In the genomic region with DNA sequence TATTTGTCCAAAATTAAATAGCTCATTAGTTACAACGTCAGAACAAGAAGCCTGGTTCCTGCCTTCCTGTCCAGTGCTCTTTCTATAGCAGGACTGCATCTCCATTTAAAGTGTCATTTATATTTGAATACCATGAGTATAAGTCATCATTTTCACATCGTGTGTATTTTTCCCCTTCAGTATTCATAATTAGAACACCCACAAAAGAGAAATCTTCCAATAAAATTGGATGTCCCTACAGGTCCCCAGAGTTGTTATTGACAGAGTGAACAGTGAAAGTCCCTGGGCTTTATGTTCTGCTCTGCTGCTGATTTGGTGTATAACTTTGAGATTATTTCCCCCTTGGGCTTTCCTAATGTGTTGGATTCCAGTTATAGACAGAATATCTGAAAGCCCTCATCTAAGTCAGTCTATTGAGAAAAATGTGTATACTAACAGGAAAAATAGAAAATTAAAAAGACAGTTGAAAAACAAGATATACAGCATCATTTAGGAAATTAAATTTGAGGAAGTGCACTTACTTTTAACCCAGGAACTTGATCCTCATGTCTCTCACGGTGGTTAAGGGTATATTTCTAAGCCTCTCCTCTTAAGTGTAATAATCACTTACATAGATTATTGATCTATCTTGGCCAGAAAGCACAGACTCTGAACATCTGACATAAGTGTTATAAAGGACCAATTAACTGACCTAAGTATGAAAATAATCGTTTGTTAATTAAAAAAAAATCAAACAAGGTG, we compare ENCODE assay signal across 21 cellular contexts. TPM values are rescaled to one million over a fixed set of nuclear protein-coding genes. Genes with fewer than 3 reads are reported as not detected.
DNase-seq lines count a peak whose midpoint lies in the region; ATAC-seq, FAIRE-seq and TF ChIP-seq lines count a peak whose summit lies in the region.
"Had no signal": no experiment of that assay in that cellular context is flagged by ENCODE, and none has a peak within 500 bp of the region (broad histone marks: within the 10 kb centered on the region; RNA-seq: fewer than 3 reads in every experiment).

No MANE protein-coding gene starts in this region.

- H3K27me3 ChIP-seq in HCT116 (ENCODE audit: insufficient read depth, low read length) (no peaks in the 10 kb centered on the region), GM12878 (replicated peaks in 1 of 2; ENCODE audit: control insufficient read depth in 2 of 2, insufficient read depth in 2 of 2, low read length in 1 of 2) (no peaks in the 10 kb centered on the region)
- H3K27me3 ChIP-seq: adrenal gland, brain microvascular endothelial cell, stomach, tibial nerve had no signal

- TF ChIP-seq POLR2A in HCT116 (IDR thresholded peaks at IDR 0.05; ENCODE audit: borderline replicate concordance, extremely low read depth, insufficient read depth, insufficient read length) (no peak), GM12878 (IDR thresholded peaks at IDR 0.05; ENCODE audit: low read depth, low read length) (no peak)

- no peaks in the 10 kb centered on the region for H3K9me2 ChIP-seq in HCT116 (ENCODE audit: insufficient read depth)

- POLR2A ChIA-PET in HCT116 (lab: Charles Lee) = no interaction called here
- POLR2A ChIA-PET in GM12878 (lab: Charles Lee) = no interaction called here

- no peak overlapping the region for H3K27ac Mint-ChIP-seq in activated T-helper 2 cell treated with anti-CD3 and anti-CD28 coated beads, Interferon-gamma antibody, Interleukin-2, Interleukin-4, amounts not matched to agents 10 μg/mL and 5 μg/mL and 100 μg/mL, durations not matched to agents 14 hours and 24 hours and 36 hours

- H3K27ac ChIP-seq in HCT116 (ENCODE audit: low read depth, low read length) = no peak overlapping the region
- H3K27ac ChIP-seq in GM12878 (ENCODE audit: control insufficient read depth, insufficient read depth) = no peak overlapping the region
- H3K27ac ChIP-seq: A549, adrenal gland, brain microvascular endothelial cell, stomach, tibial nerve had no signal

- RAD21 ChIA-PET in HCT116 (lab: Charles Lee; ENCODE audit: low non-redundant PET in 1 of 2, low total read pairs in 2 of 2, uncharacterized antibody in 2 of 2, unreplicated experiment in 2 of 2) (no interaction called here), GM12878 (lab: Charles Lee; ENCODE audit: unreplicated experiment) (no interaction called here)

- H3K4me3 ChIP-seq in HCT116 (replicated peaks in 1 of 2; ENCODE audit: low read depth in 1 of 2, low read length in 2 of 2) (no peak overlapping the region), GM12878 (no peak overlapping the region)
- H3K4me3 ChIP-seq: A549, adrenal gland, HAP-1, smooth muscle cell, stomach, tibial nerve had no signal

- no peak for FAIRE-seq in GM12878 (lab: Jason Lieb, UNC)
- FAIRE-seq: A549, colon, GM18507 had no signal

- in situ Hi-C loops in GM12878 (cut with MboI) = no loop called here

- ATAC-seq in HCT116 (no peak), GM12878 (peak; percentile 48; the same call in 2 of the 3 replicates), HG03196 (IDR thresholded peaks at IDR 0.05; ENCODE audit: unreplicated experiment) (no peak), GM19324 (IDR thresholded peaks at IDR 0.05; ENCODE audit: low FRiP score, unreplicated experiment) (no peak)
- ATAC-seq in stimulated activated naive CD8-positive, alpha-beta T cell treated with anti-CD3 and anti-CD28 coated beads, Interleukin-15, Interleukin-2, amounts not matched to agents 100 U/mL and 50 U/mL, for 24 hours = peak; percentile 52
- ATAC-seq: A549, Right ventricle myocardium inferior had no signal

- H3K4me3 Mint-ChIP-seq in activated T-helper 2 cell treated with anti-CD3 and anti-CD28 coated beads, Interferon-gamma antibody, Interleukin-2, Interleukin-4, amounts not matched to agents 10 μg/mL and 5 μg/mL and 100 μg/mL, durations not matched to agents 14 hours and 24 hours and 36 hours (ENCODE audit: low read depth) = no peak overlapping the region

- TF ChIP-seq RAD21 in HCT116 (IDR thresholded peaks at IDR 0.05; ENCODE audit: low read depth) (no peak), GM12878 (IDR thresholded peaks at IDR 0.05; ENCODE audit: insufficient read depth, low read depth, low read length) (no peak)

- H3K36me3 Mint-ChIP-seq in activated T-helper 2 cell treated with anti-CD3 and anti-CD28 coated beads, Interferon-gamma antibody, Interleukin-2, Interleukin-4, amounts not matched to agents 10 μg/mL and 5 μg/mL and 100 μg/mL, durations not matched to agents 14 hours and 24 hours and 36 hours (ENCODE audit: low read depth) = no peaks in the 10 kb centered on the region

- H3K27me3 Mint-ChIP-seq in activated T-helper 2 cell treated with anti-CD3 and anti-CD28 coated beads, Interferon-gamma antibody, Interleukin-2, Interleukin-4, amounts not matched to agents 10 μg/mL and 5 μg/mL and 100 μg/mL, durations not matched to agents 14 hours and 24 hours and 36 hours (ENCODE audit: low read depth) = peaks cover 5% of the 10 kb centered on the region

- H2AFZ ChIP-seq in HCT116 (ENCODE audit: low read depth, low read length, poor library complexity, severe bottlenecking) = peak overlapping the region; percentile 4
- H2AFZ ChIP-seq in GM12878 (ENCODE audit: control insufficient read depth, low read depth, low read length) = no peak overlapping the region; the same call in 1 of the 2 replicates

- SMC1A ChIA-PET in GM12878 (lab: Charles Lee; ENCODE audit: uncharacterized antibody, unreplicated experiment) = interaction anchor here (0.5 kb wide), 1 partner anchor 377 kb away, joined by 3 read pairs; no protein-coding TSS in a partner anchor

- H4K20me1 ChIP-seq in HCT116 (ENCODE audit: insufficient read depth) (no peaks in the 10 kb centered on the region), GM12878 (ENCODE audit: control insufficient read depth, insufficient read depth) (no peaks in the 10 kb centered on the region)

- H3K36me3 ChIP-seq in HCT116 (ENCODE audit: control insufficient read depth in 1 of 2, insufficient read depth in 2 of 2, low read length in 2 of 2) (no peaks in the 10 kb centered on the region), GM12878 (ENCODE audit: control insufficient read depth in 2 of 2, insufficient read depth in 2 of 2, low read length in 1 of 2) (no peaks in the 10 kb centered on the region)
- H3K36me3 ChIP-seq: adrenal gland, brain microvascular endothelial cell, HAP-1, stomach, tibial nerve had no signal

- H3K4me2 ChIP-seq in HCT116 (ENCODE audit: low read length) = 0 out of 2 replicates have a peak overlapping the region, but pooled peaks have one; percentile 5
- H3K4me2 ChIP-seq in GM12878 (ENCODE audit: control insufficient read depth, insufficient read depth) = no peak overlapping the region
- H3K4me2 ChIP-seq: A549, smooth muscle cell had no signal

- intact Hi-C loops in HCT116 (cut with micrococcal nuclease) = no loop called here
- intact Hi-C loops in GM12878 (cut with micrococcal nuclease; ENCODE audit: unreplicated experiment) = no loop called here
- intact Hi-C loops in activated T-helper 2 cell treated with anti-CD3 and anti-CD28 coated beads, Interferon-gamma antibody, Interleukin-2, Interleukin-4, amounts not matched to agents 10 μg/mL and 5 μg/mL and 100 μg/mL, durations not matched to agents 14 hours and 24 hours and 36 hours (cut with micrococcal nuclease) = no loop called here

- CTCF ChIA-PET in HCT116 (lab: Charles Lee) = no interaction called here
- CTCF ChIA-PET in GM12878 (lab: Yijun Ruan, JAX) = interaction anchor here (1.0 kb wide), 1 partner anchor 14 kb away, joined by 3 read pairs; no protein-coding TSS in a partner anchor

- no peaks in the 10 kb centered on the region for H3K9me3 ChIP-seq in HCT116 (ENCODE audit: control insufficient read depth in 1 of 2, insufficient read depth in 1 of 2, low read depth in 1 of 2, low read length in 2 of 2)
- H3K9me3 ChIP-seq in GM12878 (replicated peaks; ENCODE audit: control insufficient read depth, insufficient read depth, low read length) = no peaks in the 10 kb centered on the region
- H3K9me3 ChIP-seq: A549, adrenal gland, Caco-2, HAP-1, stomach, tibial nerve had no signal

- under 1% methylated on average over 4 of the region's 4 CpGs for WGBS in GM12878 (ENCODE audit: insufficient coverage, insufficient replicate concordance, low lambda C conversion rate, missing lambda C conversion rate)

- H3K4me1 ChIP-seq in HCT116 (ENCODE audit: control insufficient read depth in 1 of 2, insufficient read depth in 2 of 2, low read length in 2 of 2) = peaks cover 9 to 18% of the 10 kb centered on the region in 2 experiments
- no peaks in the 10 kb centered on the region for H3K4me1 ChIP-seq in GM12878 (ENCODE audit: control insufficient read depth, insufficient read depth, low read length)
- H3K4me1 ChIP-seq: A549, adrenal gland, Caco-2, HAP-1, tibial nerve had no signal

- no peak for TF ChIP-seq CTCF in HCT116 (IDR thresholded peaks at IDR 0.05 in 2 of 3, conservative IDR thresholded peaks at IDR 0.05 in 1 of 3; ENCODE audit: borderline replicate concordance in 1 of 3, insufficient read depth in 1 of 3, low read depth in 2 of 3, low read length in 2 of 3)
- TF ChIP-seq CTCF in GM12878 (IDR thresholded peaks at IDR 0.05 in 2 of 3, conservative IDR thresholded peaks at IDR 0.05 in 1 of 3; ENCODE audit: control insufficient read depth in 2 of 3, extremely low read depth in 1 of 3, insufficient read depth in 1 of 3, low read depth in 3 of 3, low read length in 3 of 3) = no peak

- peak; percentile 12 for DNase-seq in NOMO-1 treated with DMSO at 0.1 percent for 48 hours (lab: John Stamatoyannopoulos, UW; ENCODE audit: unreplicated experiment)
- DNase-seq in NOMO-1 treated with dmso at 0.1 percent for 144 hours (lab: John Stamatoyannopoulos, UW; ENCODE audit: unreplicated experiment) = no peak
- no peak for DNase-seq in HCT116 (ENCODE audit: low read depth, low spot score)
- no peak for DNase-seq in GM12878 (ENCODE audit: low read depth, low spot score)
- no peak for DNase-seq in stimulated activated naive CD8-positive, alpha-beta T cell treated with anti-CD3 and anti-CD28 coated beads, Interleukin-15, Interleukin-2, amounts not matched to agents 100 U/mL and 50 U/mL, for 24 hours
- no peak for DNase-seq in activated T-helper 2 cell treated with anti-CD3 and anti-CD28 coated beads, Interferon-gamma antibody, Interleukin-2, Interleukin-4, amounts not matched to agents 10 μg/mL and 5 μg/mL and 100 μg/mL, durations not matched to agents 14 hours and 24 hours and 36 hours (ENCODE audit: low spot score)
- DNase-seq: adrenal gland, brain microvascular endothelial cell, Caco-2, IMR-90, NCI-H510A treated with DMSO at 0.1 percent for 48 hours, stomach had no signal

- no peaks in the 10 kb centered on the region for H3K79me2 ChIP-seq in HCT116 (ENCODE audit: insufficient read depth, low read length)
- no peaks in the 10 kb centered on the region for H3K79me2 ChIP-seq in GM12878 (ENCODE audit: control insufficient read depth, insufficient read depth, low read length)

- no peak for TF ChIP-seq EP300 in GM12878 (IDR thresholded peaks at IDR 0.05; ENCODE audit: borderline replicate concordance in 1 of 2, control insufficient read depth in 1 of 2, low read depth in 2 of 2, low read length in 2 of 2)

- no peaks in the 10 kb centered on the region for H3K9me3 Mint-ChIP-seq in activated T-helper 2 cell treated with anti-CD3 and anti-CD28 coated beads, Interferon-gamma antibody, Interleukin-2, Interleukin-4, amounts not matched to agents 10 μg/mL and 5 μg/mL and 100 μg/mL, durations not matched to agents 14 hours and 24 hours and 36 hours

- BruUV-seq in HCT116 (replicated peaks; lab: Mats Ljungman, UMichigan) = no TSS peak
- no TSS peak for BruUV-seq in GM12878 (replicated peaks; lab: Mats Ljungman, UMichigan)

- H3K4me1 Mint-ChIP-seq in activated T-helper 2 cell treated with anti-CD3 and anti-CD28 coated beads, Interferon-gamma antibody, Interleukin-2, Interleukin-4, amounts not matched to agents 10 μg/mL and 5 μg/mL and 100 μg/mL, durations not matched to agents 14 hours and 24 hours and 36 hours (ENCODE audit: low read depth) = peaks cover 5% of the 10 kb centered on the region

- H3K9ac ChIP-seq in HCT116 (ENCODE audit: low read length) = no peak overlapping the region
- no peak overlapping the region for H3K9ac ChIP-seq in GM12878 (ENCODE audit: control insufficient read depth, insufficient read depth, low read length)

RNA-seq across cellular contexts. Expression of a gene that starts 15.2 kb away (rescaled TPM):
- total RNA-seq in HCT116 (2021; ENCODE audit: unreplicated experiment) = 34.3 TPM
- 18.2 and 18.7 TPM in 2 replicates for polyA plus RNA-seq in HCT116 (2012)
- 240 and 257 TPM in 2 replicates for total RNA-seq in GM12878 (2013; cell fraction: nucleolus; rRNA removed)
- total RNA-seq in GM12878 (2014; rRNA removed) = 37.6 and 38.9 TPM in 2 replicates
- 31.8 and 39.8 TPM in 2 replicates for total RNA-seq in GM12878 (2014; rRNA removed; fragmentation: Illumina TruSeq; extraction: Trizol)
- total RNA-seq in GM12878 (2021) = 26.0 and 30.7 TPM in 2 replicates
- 17.0 TPM for polyA plus RNA-seq in GM12878 (2011; ENCODE audit: low read depth)
- 46.8 and 52.3 TPM in 2 replicates for polyA plus RNA-seq in GM12878 (2011; rRNA removed)
- polyA plus RNA-seq in GM12878 (2011; cell fraction: cytosol; rRNA removed) = 13.8 and 16.8 TPM in 2 replicates
- 87.9 and 113 TPM in 2 replicates for polyA plus RNA-seq in GM12878 (2011; cell fraction: nucleus; rRNA removed)
- polyA plus RNA-seq in GM12878 (2012) = 21.2 and 23.1 TPM in 2 replicates
- polyA plus RNA-seq in GM12878 (2014; fragmentation: Illumina TruSeq; extraction: Trizol) = 30.0 and 42.1 TPM in 2 replicates
- polyA plus RNA-seq in GM12878 (2014; fragmentation: Nextera tagmentation; extraction: Ambion mirVana) = 10 to 100 TPM; 11.3 to 12.9 TPM
- polyA plus RNA-seq in GM12878 (2014; rRNA removed) = 23.5 and 27.9 TPM in 2 replicates
- polyA plus RNA-seq in GM12878 (2016; fragmentation: Nextera tagmentation; extraction: Ambion mirVana) = 10 to 100 TPM; 20.0 to 22.4 TPM
- 45.3 and 50.5 TPM in 2 replicates for polyA minus RNA-seq in GM12878 (2011; rRNA and poly(A)+ RNA removed)
- 9.8 and 13.4 TPM in 2 replicates for polyA minus RNA-seq in GM12878 (2011; cell fraction: cytosol; rRNA and poly(A)+ RNA removed)
- polyA minus RNA-seq in GM12878 (2011; cell fraction: nucleus; rRNA and poly(A)+ RNA removed) = 63.3 and 81.1 TPM in 2 replicates
- total RNA-seq in activated T-helper 2 cell treated with anti-CD3 and anti-CD28 coated beads, Interferon-gamma antibody, Interleukin-2, Interleukin-4, amounts not matched to agents 10 μg/mL and 5 μg/mL and 100 μg/mL, durations not matched to agents 14 hours and 24 hours and 36 hours = 39.4 and 41.3 TPM in 2 replicates

Comparison
In these comparisons a context has a peak if more than half of its experiments do, and no peak if none do; other contexts are left out.
1. ATAC-seq: peak in GM12878 (single experiment) and stimulated activated naive CD8-positive, alpha-beta T cell treated with anti-CD3 and anti-CD28 coated beads, Interleukin-15, Interleukin-2, amounts not matched to agents 100 U/mL and 50 U/mL, for 24 hours (single experiment); none in HCT116 (single experiment), HG03196 (single experiment) and GM19324 (single experiment).